ENCODE assay signal across 9 cellular contexts in the genomic region with DNA sequence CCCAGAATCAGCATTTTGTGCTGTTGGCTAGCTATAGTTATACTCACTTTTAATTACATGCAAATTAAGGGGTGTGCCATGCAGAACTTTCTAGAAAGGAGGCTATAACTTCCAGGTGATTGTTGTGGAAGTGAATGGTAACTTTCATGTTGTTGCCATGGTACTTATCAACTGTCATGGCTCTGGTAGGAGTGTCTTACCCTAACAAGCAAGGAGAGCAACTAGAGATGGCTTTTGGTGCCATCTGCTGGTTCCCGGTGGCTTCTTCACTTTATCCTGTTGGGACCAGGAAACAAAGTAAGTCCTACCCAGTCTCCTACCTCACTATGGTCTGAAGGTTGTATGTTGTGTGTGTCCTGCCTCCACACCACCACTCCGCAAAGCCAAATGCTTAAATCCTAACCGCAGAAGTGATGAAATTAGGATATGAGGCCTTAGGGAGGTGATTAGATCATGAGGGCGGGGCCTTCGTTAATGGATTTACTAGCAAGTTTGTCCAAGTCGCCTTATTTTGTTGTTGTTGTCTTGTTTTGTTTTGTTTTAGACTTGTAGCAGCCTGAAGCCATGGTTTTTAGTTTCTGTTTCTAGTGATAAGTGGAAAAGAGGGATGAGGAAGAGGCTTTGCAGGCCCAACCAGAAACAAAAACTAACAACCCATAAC. TPM values are rescaled to one million over a fixed set of nuclear protein-coding genes. Genes with fewer than 3 reads are reported as not detected.
A peak's percentile ranks its signal among the peaks of the same experiment; 100 is the strongest.
DNase-seq lines count a peak whose midpoint lies in the region; ATAC-seq and TF ChIP-seq lines count a peak whose summit lies in the region.
"Had no signal": no experiment of that assay in that cellular context is flagged by ENCODE, and none has a peak within 500 bp of the region (broad histone marks: within the 10 kb centered on the region; RNA-seq: fewer than 3 reads in every experiment).

No MANE protein-coding gene starts in this region.

- no peaks in the 10 kb centered on the region for H3K9me3 ChIP-seq in PC-3 (ENCODE audit: low read length)
- H3K9me3 ChIP-seq: BLaER1 had no signal

- POLR2A ChIA-PET in PC-3 (lab: Charles Lee; ENCODE audit: unreplicated experiment) = interaction anchor here (0.6 kb wide), 1 partner anchor 170 kb away, joined by 5 read pairs; no protein-coding TSS in a partner anchor

- H3K4me2 ChIP-seq in PC-3 (ENCODE audit: low read length) = peak overlapping the region; percentile 53
- H3K4me2 ChIP-seq: BLaER1 had no signal

- CTCF ChIA-PET in PC-3 (lab: Charles Lee) = interaction anchor here (0.6 to 0.9 kb wide), 2 partner anchors 27 to 471 kb away, joined by 3 to 6 read pairs; partner anchors contain the start of gene ZNF846

- peak overlapping the region; percentile 30; the same call in 1 of the 2 replicates for H3K4me3 ChIP-seq in PC-3 (ENCODE audit: low read length)
- H3K4me3 ChIP-seq: BLaER1 had no signal

- TF ChIP-seq CTCF in 22Rv1 (IDR thresholded peaks at IDR 0.05) (peak; percentile 82), PC-3 (conservative IDR thresholded peaks at IDR 0.05; ENCODE audit: low read depth, low read length) (peak; percentile 98)

- no peak overlapping the region for H3K27ac ChIP-seq in 22Rv1
- H3K27ac ChIP-seq in PC-3 (ENCODE audit: low read length) = no peak overlapping the region
- H3K27ac ChIP-seq: BLaER1 had no signal

- no peaks in the 10 kb centered on the region for H3K36me3 ChIP-seq in PC-3 (ENCODE audit: low read depth, low read length)
- H3K36me3 ChIP-seq: BLaER1 had no signal

- peak; percentile 62 for ATAC-seq in GM18511 (IDR thresholded peaks at IDR 0.05; ENCODE audit: unreplicated experiment)
- ATAC-seq in PC-3 = peak; percentile 56

- no peaks in the 10 kb centered on the region for H3K27me3 ChIP-seq in PC-3 (ENCODE audit: low read length)
- H3K27me3 ChIP-seq: BLaER1 had no signal

- peaks cover 16% of the 10 kb centered on the region for H3K4me1 ChIP-seq in PC-3 (ENCODE audit: insufficient read depth, low read length)

- H2AFZ ChIP-seq in PC-3 (ENCODE audit: low read length) = peak overlapping the region; percentile 66

- H3K9ac ChIP-seq in PC-3 (ENCODE audit: low read length) = no peak overlapping the region
- H3K9ac ChIP-seq: BLaER1 had no signal

- BruUV-seq in PC-3 (replicated peaks; lab: Mats Ljungman, UMichigan) = no TSS peak

- no peak for TF ChIP-seq POLR2A in erythroblast (IDR thresholded peaks at IDR 0.05; ENCODE audit: low read length)

- intact Hi-C loops in PC-3 (cut with micrococcal nuclease) = loop anchor here (1.0 kb wide), 7 partner anchors 23 to 660 kb away; partner anchors contain the start of genes FBXL12, ZNF266 and ZNF317

- no peaks in the 10 kb centered on the region for H4K20me1 ChIP-seq in PC-3 (ENCODE audit: low read length)
- H4K20me1 ChIP-seq: BLaER1 had no signal

- DNase-seq in Kasumi-1 (lab: John Stamatoyannopoulos, UW) = peak; percentile 93 to 96
- DNase-seq in PC-3 = peak; percentile 98
- DNase-seq in activated T-cell treated with anti-CD3 and anti-CD28 coated beads for 4 hours = peak; percentile 79
- peak; percentile 92 to 93 for DNase-seq in erythroblast (lab: John Stamatoyannopoulos, UW)
- DNase-seq in myocyte (ENCODE audit: low read depth) = peak; percentile 89
- DNase-seq in stimulated activated CD8-positive, alpha-beta memory T cell treated with anti-CD3 and anti-CD28 coated beads, Interleukin-7, amount 100 ng/mL, for 24 hours (ENCODE audit: low read depth) = peak; percentile 58

- peaks cover 4% of the 10 kb centered on the region for H3F3A ChIP-seq in PC-3 (ENCODE audit: low read length, unreplicated experiment)

- H3K79me2 ChIP-seq in PC-3 (ENCODE audit: low read length) = no peaks in the 10 kb centered on the region

- no peaks in the 10 kb centered on the region for H3K9me2 ChIP-seq in PC-3 (replicated peaks; ENCODE audit: low read length)

RNA-seq across cellular contexts. Expression of gene FBXL12, which starts 22.6 kb away (rescaled TPM):
- 31.4 and 37.6 TPM in 2 replicates for total RNA-seq in PC-3 (2014; rRNA removed)
- total RNA-seq in myocyte = 21.1 and 25.4 TPM in 2 replicates
- 24.4 TPM for polyA plus RNA-seq in myocyte (2012)

RNA-seq across cellular contexts. Expression of gene ZNF846, which starts 27.7 kb away (rescaled TPM):
- total RNA-seq in PC-3 (2014; rRNA removed) (10.9 and 15.7 TPM in 2 replicates), myocyte (6.5 and 8.8 TPM in 2 replicates)
- polyA plus RNA-seq in myocyte (2012) = 6.4 TPM

RNA-seq across cellular contexts. Expression of gene UBL5, which starts 31.5 kb away (rescaled TPM):
- total RNA-seq in PC-3 (2014; rRNA removed) (521 and 599 TPM in 2 replicates), myocyte (417 and 480 TPM in 2 replicates)
- 805 TPM for polyA plus RNA-seq in myocyte (2012)

RNA-seq across cellular contexts. Expression of gene PIN1, which starts 38.9 kb away (rescaled TPM):
- total RNA-seq in PC-3 (2014; rRNA removed) (314 and 349 TPM in 2 replicates), myocyte (156 and 167 TPM in 2 replicates)
- polyA plus RNA-seq in myocyte (2012) = 99.7 TPM
